Comparison of ENCODE assay signal across 38 cellular contexts in the genomic region with DNA sequence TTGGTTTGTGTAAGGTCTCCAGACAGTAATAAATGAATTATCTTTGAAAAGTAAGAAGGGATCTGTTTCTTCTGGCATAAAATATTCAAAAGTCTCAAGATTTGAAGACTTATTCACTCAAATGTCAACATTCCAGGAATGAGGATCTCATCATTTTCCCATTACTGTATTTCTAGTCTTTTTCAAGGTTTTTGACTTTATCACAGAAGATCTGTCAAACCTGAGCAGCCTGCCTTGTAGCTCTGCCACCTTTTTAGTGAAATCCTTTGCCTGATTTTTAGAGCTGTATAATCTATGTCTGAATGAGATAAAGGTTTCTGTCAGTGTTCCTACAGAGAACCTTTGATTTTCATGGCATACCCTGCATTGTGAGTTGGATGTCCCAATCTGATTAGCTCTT. TPM values are rescaled to one million over a fixed set of nuclear protein-coding genes. Genes with fewer than 3 reads are reported as not detected.
"Had no signal": no experiment of that assay in that cellular context is flagged by ENCODE, and none has a peak within 500 bp of the region (broad histone marks: within the 10 kb centered on the region; RNA-seq: fewer than 3 reads in every experiment).

No MANE protein-coding gene starts in this region.

- H3K36me3 ChIP-seq: MG63 had no signal

- H3K9ac ChIP-seq: KMS-11 had no signal

- H3K27me3 ChIP-seq: MG63 had no signal

- H3K27ac ChIP-seq: KMS-11 had no signal

- H3K4me3 ChIP-seq: MG63 had no signal

- H3K9me3 ChIP-seq: MG63 had no signal

- DNase-seq: Karpas-422, Kasumi-1, MG63, MM.1S, MV-4-11, NCI-H1048, NCI-H1092, NCI-H1092 treated with DMSO at 0.1 percent for 48 hours, NCI-H1105, NCI-H1105 treated with DMSO at 0.1 percent for 48 hours, NCI-H1417, NCI-H1417 treated with DMSO at 0.1 percent for 48 hours, NCI-H1436, NCI-H1436 treated with DMSO at 0.1 percent for 48 hours, NCI-H146, NCI-H1694, NCI-H1694 treated with DMSO at 0.1 percent for 48 hours, NCI-H187, NCI-H187 treated with DMSO at 0.1 percent for 48 hours, NCI-H1930, NCI-H2029, NCI-H2029 treated with DMSO at 0.1 percent for 48 hours, NCI-H2081, NCI-H2081 treated with DMSO at 0.1 percent for 48 hours, NCI-H2107, NCI-H2171, NCI-H2171 treated with DMSO at 0.1 percent for 48 hours, NCI-H2227 treated with DMSO at 0.1 percent for 48 hours, NCI-H226, NCI-H345, NCI-H446, NCI-H446 treated with DMSO at 0.1 percent for 48 hours, NCI-H510A had no signal

- H3K4me2 ChIP-seq: KMS-11 had no signal

RNA-seq across cellular contexts. Expression of a gene that starts 4.0 kb away (rescaled TPM):
- total RNA-seq: LHCN-M2, M059J, MCF 10A, NCI-H460 had no signal

RNA-seq across cellular contexts. Expression of a gene that starts 21.0 kb away (rescaled TPM):
- total RNA-seq: LHCN-M2, M059J, MCF 10A, NCI-H460 had no signal

RNA-seq across cellular contexts. Expression of a gene that starts 23.9 kb away (rescaled TPM):
- total RNA-seq: LHCN-M2, M059J, MCF 10A, NCI-H460 had no signal

RNA-seq across cellular contexts. Expression of a gene that starts 55.4 kb away (rescaled TPM):
- total RNA-seq: LHCN-M2, M059J, MCF 10A, NCI-H460 had no signal

RNA-seq across cellular contexts. Expression of a gene that starts 56.6 kb away (rescaled TPM):
- total RNA-seq: LHCN-M2, M059J, MCF 10A, NCI-H460 had no signal
